In genomic region chr12:93968928-93969327, GRCh38 we compare ENCODE assay signal across 24 cellular contexts.
"Had no signal": no experiment of that assay in that cellular context is flagged by ENCODE, and none has a peak within 500 bp of the region (broad histone marks: within the 10 kb centered on the region; RNA-seq: fewer than 3 reads in every experiment).

No MANE protein-coding gene starts in this region.

- H3K27me3 ChIP-seq: esophagus squamous epithelium, heart right ventricle, left lung, neutrophil, right lobe of liver, upper lobe of left lung, vagina had no signal

- DNase-seq: activated CD4-positive, alpha-beta T cell treated with anti-CD3 and anti-CD28 coated beads for 36 hours; activated CD4-positive, CD25-positive, alpha-beta regulatory T cell; activated CD8-positive, alpha-beta memory T cell treated with anti-CD3 and anti-CD28 coated beads, Interleukin-2, amount 10 ng/mL, durations not matched to agents 7 days and 5 days; activated CD8-positive, alpha-beta T cell treated with anti-CD3 and anti-CD28 coated beads, Interleukin-2, amount 10 ng/mL, durations not matched to agents 7 days and 5 days; activated T-cell treated with anti-CD3 and anti-CD28 coated beads, Interleukin-2, amount 50 U/mL, for 48 hours; dermis blood vessel endothelial cell; effector CD4-positive, alpha-beta T cell; esophagus squamous epithelium; foreskin melanocyte; heart right ventricle; left lung; right lobe of liver; stimulated activated CD4-positive, alpha-beta T cell treated with anti-CD3 and anti-CD28 coated beads, Interleukin-12 subunit alpha, Interleukin-12 subunit beta, amount 100 ng/mL, for 4 hours; stimulated activated CD4-positive, alpha-beta T cell treated with anti-CD3 and anti-CD28 coated beads, Interleukin-4, amount 100 ng/mL, for 1 hour; substantia nigra; T1000; upper lobe of left lung had no signal

- H3K4me1 ChIP-seq: left lung, right lobe of liver, upper lobe of left lung had no signal

- H3K36me3 ChIP-seq: esophagus squamous epithelium, heart right ventricle, left lung, neutrophil, right lobe of liver, upper lobe of left lung, vagina had no signal

- H3K4me3 ChIP-seq: esophagus squamous epithelium, heart right ventricle, left lung, lung, right lobe of liver, upper lobe of left lung, vagina had no signal

- ATAC-seq: activated CD4-positive, alpha-beta T cell treated with anti-CD3 and anti-CD28 coated beads for 36 hours; activated CD8-positive, alpha-beta memory T cell treated with anti-CD3 and anti-CD28 coated beads, Interleukin-2, amount 10 ng/mL, durations not matched to agents 7 days and 5 days; activated CD8-positive, alpha-beta T cell treated with anti-CD3 and anti-CD28 coated beads, Interleukin-2, amount 10 ng/mL, durations not matched to agents 7 days and 5 days; activated naive CD4-positive, alpha-beta T cell treated with anti-CD3 and anti-CD28 coated beads, Interleukin-2, amount 50 U/mL, for 72 hours; heart right ventricle; left lung; right lobe of liver had no signal

- FAIRE-seq: colon, endometrium had no signal

- H3K27ac ChIP-seq: epithelial cell of prostate, esophagus squamous epithelium, heart right ventricle, left lung, neutrophil, right lobe of liver, upper lobe of left lung, vagina had no signal

- H3K9me3 ChIP-seq: esophagus squamous epithelium, left lung, neutrophil, right lobe of liver, upper lobe of left lung, vagina had no signal
